ENCODE assay signal across 8 cellular contexts in genomic region chr12:52052471-52053186, GRCh38. TPM values are rescaled to one million over a fixed set of nuclear protein-coding genes. Genes with fewer than 3 reads are reported as not detected.
A peak's percentile ranks its signal among the peaks of the same experiment; 100 is the strongest.
DNase-seq lines count a peak whose midpoint lies in the region; ATAC-seq and TF ChIP-seq lines count a peak whose summit lies in the region.

No MANE protein-coding gene starts in this region.

- H3K36me3 Mint-ChIP-seq in activated CD8-positive, alpha-beta T cell treated with anti-CD3 and anti-CD28 coated beads for 36 hours (ENCODE audit: low read depth): peaks cover 49% of the 10 kb centered on the region

- no peak for TF ChIP-seq CTCF in activated CD8-positive, alpha-beta T cell treated with anti-CD3 and anti-CD28 coated beads for 36 hours (IDR thresholded peaks at IDR 0.05)
- no peak for TF ChIP-seq CTCF in left ventricle myocardium inferior (IDR thresholded peaks at IDR 0.05; ENCODE audit: borderline replicate concordance)

- POLR2A ChIA-PET in activated CD8-positive, alpha-beta T cell treated with anti-CD3 and anti-CD28 coated beads for 36 hours (lab: Charles Lee): interaction anchor here (1.6 to 3.2 kb wide), 3 partner anchors 8 to 27 kb away, joined by 6 to 16 read pairs (median 15); no protein-coding TSS in a partner anchor

- peaks cover 32% of the 10 kb centered on the region for H3K36me3 ChIP-seq in left ventricle myocardium inferior
- peaks cover 0 to 46% (median 35%) of the 10 kb centered on the region in 5 donors for H3K36me3 ChIP-seq in subcutaneous abdominal adipose tissue (ENCODE audit: control insufficient read depth in 5 of 5, insufficient read depth in 5 of 5, low read length in 5 of 5)

- H3K9me3 ChIP-seq in left ventricle myocardium inferior (replicated peaks) (no peaks in the 10 kb centered on the region), subcutaneous abdominal adipose tissue (ENCODE audit: control insufficient read depth in 5 of 5, low read length in 5 of 5) (no peaks in the 10 kb centered on the region)

- no peak for ATAC-seq in activated CD8-positive, alpha-beta T cell treated with anti-CD3 and anti-CD28 coated beads for 36 hours
- ATAC-seq in GM21381 (IDR thresholded peaks at IDR 0.05; ENCODE audit: unreplicated experiment): no peak

- H3K9me3 Mint-ChIP-seq in activated CD8-positive, alpha-beta T cell treated with anti-CD3 and anti-CD28 coated beads for 36 hours: no peaks in the 10 kb centered on the region

- H3K27ac ChIP-seq in left ventricle myocardium inferior (replicated peaks): peak overlapping the region; percentile 99
- peak overlapping the region; percentile 72 for H3K27ac ChIP-seq in subcutaneous abdominal adipose tissue (ENCODE audit: low read depth, low read length)

- H3K4me1 ChIP-seq in left ventricle myocardium inferior (peaks cover 88% of the 10 kb centered on the region), subcutaneous abdominal adipose tissue (ENCODE audit: control insufficient read depth in 5 of 5, insufficient read depth in 5 of 5, low read length in 5 of 5) (peaks cover 5 to 42% (median 27%) of the 10 kb centered on the region in 5 donors)

- H3K4me1 Mint-ChIP-seq in activated CD8-positive, alpha-beta T cell treated with anti-CD3 and anti-CD28 coated beads for 36 hours (ENCODE audit: low read depth): peaks cover 33% of the 10 kb centered on the region

- H3K27ac Mint-ChIP-seq in activated CD8-positive, alpha-beta T cell treated with anti-CD3 and anti-CD28 coated beads for 36 hours: peak overlapping the region; percentile 93

- H3K27me3 Mint-ChIP-seq in activated CD8-positive, alpha-beta T cell treated with anti-CD3 and anti-CD28 coated beads for 36 hours: no peaks in the 10 kb centered on the region

- CTCF ChIA-PET in activated CD8-positive, alpha-beta T cell treated with anti-CD3 and anti-CD28 coated beads for 36 hours (lab: Charles Lee): interaction anchor here (0.9 to 27.5 kb wide), 3 partner anchors 13 to 30 kb away, joined by 3 to 602 read pairs (median 14); no protein-coding TSS in a partner anchor

- peak overlapping the region in 4 of 5 donors; percentile 44 to 71 (median 60) for H3K9ac ChIP-seq in subcutaneous abdominal adipose tissue (ENCODE audit: low read length in 5 of 5)

- intact Hi-C loops in activated CD8-positive, alpha-beta T cell treated with anti-CD3 and anti-CD28 coated beads for 36 hours (cut with micrococcal nuclease): no loop called here
- intact Hi-C loops in left ventricle myocardium inferior (cut with micrococcal nuclease): no loop called here

- H3K27me3 ChIP-seq in left ventricle myocardium inferior (ENCODE audit: low read depth) (no peaks in the 10 kb centered on the region), subcutaneous abdominal adipose tissue (ENCODE audit: control insufficient read depth in 5 of 5, insufficient read depth in 4 of 5, low read length in 5 of 5) (no peaks in the 10 kb centered on the region)

- DNase-seq in NCI-H146 (lab: John Stamatoyannopoulos, UW) (peak; percentile 26), NCI-H146 treated with DMSO at 0.1 percent for 48 hours (lab: John Stamatoyannopoulos, UW; ENCODE audit: unreplicated experiment) (no peak), left ventricle myocardium inferior (no peak), NCI-H2171 treated with DMSO at 0.1 percent for 48 hours (lab: John Stamatoyannopoulos, UW) (no peak), NCI-H1105 (lab: John Stamatoyannopoulos, UW) (no peak)
- DNase-seq in activated CD8-positive, alpha-beta T cell treated with anti-CD3 and anti-CD28 coated beads for 36 hours: peak; percentile 36

- peak overlapping the region; percentile 77 for H3K4me3 ChIP-seq in left ventricle myocardium inferior
- peak overlapping the region; percentile 63 to 89 (median 79) for H3K4me3 ChIP-seq in subcutaneous abdominal adipose tissue (ENCODE audit: low read depth in 1 of 5, low read length in 5 of 5)

- peak overlapping the region; percentile 95 for H3K4me3 Mint-ChIP-seq in activated CD8-positive, alpha-beta T cell treated with anti-CD3 and anti-CD28 coated beads for 36 hours

RNA-seq across cellular contexts. Expression of gene NR4A1, which starts 1.4 kb away (rescaled TPM):
- 100 to 1,000 TPM; 120 to 128 TPM for total RNA-seq in activated CD8-positive, alpha-beta T cell treated with anti-CD3 and anti-CD28 coated beads for 36 hours
- total RNA-seq in left ventricle myocardium inferior: 55.5 TPM

RNA-seq across cellular contexts. Expression of gene ATG101, which starts 17.1 kb away (rescaled TPM):
- 10 to 100 TPM; 25.6 to 28.4 TPM for total RNA-seq in activated CD8-positive, alpha-beta T cell treated with anti-CD3 and anti-CD28 coated beads for 36 hours
- 23.8 TPM for total RNA-seq in left ventricle myocardium inferior

RNA-seq across cellular contexts. Expression of gene SMIM41, which starts 26.9 kb away (rescaled TPM):
- not detected for total RNA-seq in activated CD8-positive, alpha-beta T cell treated with anti-CD3 and anti-CD28 coated beads for 36 hours
- total RNA-seq in left ventricle myocardium inferior: 0.30 TPM

RNA-seq across cellular contexts. Expression of gene TAMALIN, which starts 45.9 kb away (rescaled TPM):
- total RNA-seq in activated CD8-positive, alpha-beta T cell treated with anti-CD3 and anti-CD28 coated beads for 36 hours: 10 to 100 TPM; 26.0 to 26.4 TPM
- 20.0 TPM for total RNA-seq in left ventricle myocardium inferior

Comparison
In these comparisons a context has a peak if more than half of its experiments do, and no peak if none do; other contexts are left out.
1. DNase-seq: peak in NCI-H146 (single experiment) and activated CD8-positive, alpha-beta T cell treated with anti-CD3 and anti-CD28 coated beads for 36 hours (single experiment); none in NCI-H146 treated with DMSO at 0.1 percent for 48 hours (single experiment), left ventricle myocardium inferior (single experiment), NCI-H2171 treated with DMSO at 0.1 percent for 48 hours (single experiment) and NCI-H1105 (single experiment).